Comparison of ENCODE assay signal across 21 cellular contexts in the genomic region with DNA sequence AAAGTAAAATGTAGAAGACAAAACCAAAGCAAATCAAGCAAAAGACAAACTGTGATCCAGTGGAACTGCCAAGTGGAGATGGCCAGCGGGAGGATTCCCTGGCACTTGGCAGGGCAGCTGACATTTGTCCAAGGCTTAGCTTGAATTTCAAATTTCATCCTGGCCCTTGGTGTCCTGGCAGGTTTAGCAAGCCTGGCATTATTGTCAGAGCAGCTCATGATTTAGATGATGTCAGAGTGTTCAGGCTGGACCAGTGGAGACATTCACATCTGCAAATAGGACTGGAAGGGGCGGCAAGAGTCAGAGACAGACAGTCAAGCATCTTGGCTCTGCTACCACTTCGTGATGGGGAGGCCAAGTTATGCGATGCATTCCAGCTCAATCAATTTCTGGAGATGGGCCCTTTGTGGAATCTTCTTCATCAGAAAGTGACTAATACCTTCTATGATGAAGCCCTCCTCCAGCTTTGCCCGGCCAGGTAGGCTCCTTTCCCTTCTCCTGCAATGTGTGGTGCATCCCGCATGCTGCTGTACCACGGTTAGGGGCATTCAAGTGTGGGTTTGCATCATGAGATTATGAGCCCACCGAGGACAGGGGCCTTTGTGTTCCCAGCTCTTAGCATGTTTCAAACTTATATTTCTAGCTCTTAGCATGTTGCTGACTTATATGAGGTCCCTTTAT.
"Had no signal": no experiment of that assay in that cellular context is flagged by ENCODE, and none has a peak within 500 bp of the region (broad histone marks: within the 10 kb centered on the region; RNA-seq: fewer than 3 reads in every experiment).

No MANE protein-coding gene starts in this region.

- H3K27ac ChIP-seq: brain microvascular endothelial cell, esophagus squamous epithelium, ovary, sigmoid colon had no signal

- H3K4me1 ChIP-seq: esophagus squamous epithelium, sigmoid colon had no signal

- DNase-seq: activated B cell treated with CpG ODN at 0.5 μM for 24 hours; activated CD4-positive, alpha-beta memory T cell treated with anti-CD3 and anti-CD28 coated beads for 36 hours; activated CD4-positive, alpha-beta T cell treated with anti-CD3 and anti-CD28 coated beads for 4 hours; activated CD8-positive, alpha-beta memory T cell treated with anti-CD3 and anti-CD28 coated beads, Interleukin-2, amount 10 ng/mL, durations not matched to agents 7 days and 5 days; activated naive CD4-positive, alpha-beta T cell treated with anti-CD3 and anti-CD28 coated beads, Interleukin-2, amount 10 ng/mL, durations not matched to agents 7 days and 5 days; activated naive CD8-positive, alpha-beta T cell treated with anti-CD3 and anti-CD28 coated beads, Interleukin-2, amount 50 U/mL, for 24 hours; activated T-cell treated with anti-CD3 and anti-CD28 coated beads, Interleukin-2, amount 50 U/mL, for 1 hour; anterior cingulate cortex; brain microvascular endothelial cell; effector memory CD8-positive, alpha-beta T cell; esophagus squamous epithelium; foreskin fibroblast; hippocampal formation; left cardiac atrium; mesenchymal stem cell; naive thymus-derived CD8-positive, alpha-beta T cell; ovary; sigmoid colon; T-cell; transverse colon had no signal

- H3K4me3 ChIP-seq: esophagus squamous epithelium, ovary, sigmoid colon, transverse colon had no signal

- H3K27me3 ChIP-seq: brain microvascular endothelial cell, esophagus squamous epithelium, ovary, sigmoid colon, transverse colon had no signal

- H3K36me3 ChIP-seq: brain microvascular endothelial cell, esophagus squamous epithelium, ovary, sigmoid colon, transverse colon had no signal

- ATAC-seq: activated CD8-positive, alpha-beta memory T cell treated with anti-CD3 and anti-CD28 coated beads, Interleukin-2, amount 10 ng/mL, durations not matched to agents 7 days and 5 days; activated naive CD8-positive, alpha-beta T cell treated with anti-CD3 and anti-CD28 coated beads, Interleukin-2, amount 50 U/mL, for 24 hours; effector memory CD8-positive, alpha-beta T cell; left cardiac atrium; naive thymus-derived CD8-positive, alpha-beta T cell; SK-N-SH treated with all-trans-retinoic acid at 6 μM for 48 hours; T-cell had no signal

- H3K9me3 ChIP-seq: esophagus squamous epithelium, ovary, sigmoid colon, transverse colon had no signal
